In genomic region chr17:42779942-42780815, GRCh38 we compare ENCODE assay signal across 8 cellular contexts. TPM values are rescaled to one million over a fixed set of nuclear protein-coding genes. Genes with fewer than 3 reads are reported as not detected.
DNase-seq lines count a peak whose midpoint lies in the region; ATAC-seq and TF ChIP-seq lines count a peak whose summit lies in the region.

Gene WNK4 (plus strand): TSS chr17:42780610. CDS start chr17:42780699, 89 bp downstream.

- TF ChIP-seq CTCF in MCF 10A (IDR thresholded peaks at IDR 0.05; ENCODE audit: unreplicated experiment): no peak

- H3K9me3 Mint-ChIP-seq in activated naive CD8-positive, alpha-beta T cell (ENCODE audit: low read depth): no peaks in the 10 kb centered on the region
- no peaks in the 10 kb centered on the region for H3K9me3 Mint-ChIP-seq in activated naive CD8-positive, alpha-beta T cell treated with anti-CD3 and anti-CD28 coated beads, Interleukin-2, amount 50 U/mL, for 24 hours
- no peaks in the 10 kb centered on the region for H3K9me3 Mint-ChIP-seq in MCF 10A (ENCODE audit: unreplicated experiment)

- no peak for ATAC-seq in activated naive CD8-positive, alpha-beta T cell treated with anti-CD3 and anti-CD28 coated beads, Interleukin-2, amount 50 U/mL, for 24 hours
- peak; percentile 71 for ATAC-seq in left colon

- H3K36me3 ChIP-seq in urinary bladder (ENCODE audit: insufficient read depth) (no peaks in the 10 kb centered on the region), MG63 (peaks cover 28% of the 10 kb centered on the region)

- H3K27me3 Mint-ChIP-seq in activated naive CD8-positive, alpha-beta T cell: peaks cover 19% of the 10 kb centered on the region
- H3K27me3 Mint-ChIP-seq in activated naive CD8-positive, alpha-beta T cell treated with anti-CD3 and anti-CD28 coated beads, Interleukin-2, amount 50 U/mL, for 24 hours: peaks cover 45% of the 10 kb centered on the region
- no peaks in the 10 kb centered on the region for H3K27me3 Mint-ChIP-seq in MCF 10A (ENCODE audit: insufficient read depth, unreplicated experiment)

- POLR2A ChIA-PET in MCF 10A (lab: Yijun Ruan, JAX): interaction anchor here (0.7 kb wide), 1 partner anchor 43 kb away, joined by 3 read pairs; no protein-coding TSS in a partner anchor

- WGBS in urinary bladder: 4% methylated on average over 59 of the region's 59 CpGs

- peak within 1 kb of the TSS; percentile 34 for H3K4me3 ChIP-seq in urinary bladder (ENCODE audit: low read depth, low read length)
- no peak within 1 kb of the TSS for H3K4me3 ChIP-seq in MG63

- peaks cover 25% of the 10 kb centered on the region for H3K4me1 Mint-ChIP-seq in activated naive CD8-positive, alpha-beta T cell (ENCODE audit: low read depth)
- H3K4me1 Mint-ChIP-seq in activated naive CD8-positive, alpha-beta T cell treated with anti-CD3 and anti-CD28 coated beads, Interleukin-2, amount 50 U/mL, for 24 hours: peaks cover 21% of the 10 kb centered on the region
- H3K4me1 Mint-ChIP-seq in MCF 10A (ENCODE audit: insufficient read depth, unreplicated experiment): peaks cover 11% of the 10 kb centered on the region

- H3K27me3 ChIP-seq in MG63: peaks cover 15% of the 10 kb centered on the region

- peak within 1 kb of the TSS; percentile 46 for H3K4me3 Mint-ChIP-seq in activated naive CD8-positive, alpha-beta T cell
- no peak within 1 kb of the TSS for H3K4me3 Mint-ChIP-seq in activated naive CD8-positive, alpha-beta T cell treated with anti-CD3 and anti-CD28 coated beads, Interleukin-2, amount 50 U/mL, for 24 hours
- H3K4me3 Mint-ChIP-seq in MCF 10A (ENCODE audit: unreplicated experiment): no peak within 1 kb of the TSS

- DNase-seq in activated naive CD8-positive, alpha-beta T cell treated with anti-CD3 and anti-CD28 coated beads, Interleukin-2, amount 50 U/mL, for 24 hours: no peak
- no peak for DNase-seq in MCF 10A (ENCODE audit: unreplicated experiment)
- DNase-seq in left colon: peak; percentile 77 to 89
- no peak for DNase-seq in HPDE6-E6E7 (ENCODE audit: extremely low spot score)
- no peak for DNase-seq in stimulated activated CD4-positive, alpha-beta T cell treated with anti-CD3 and anti-CD28 coated beads, Interleukin-2, amount 100 ng/mL, for 48 hours
- no peak for DNase-seq in MG63

- H3K4me1 ChIP-seq in urinary bladder (ENCODE audit: insufficient read depth): peaks cover 2% of the 10 kb centered on the region

- H3K27ac Mint-ChIP-seq in activated naive CD8-positive, alpha-beta T cell: no peak within 1 kb of the TSS
- H3K27ac Mint-ChIP-seq in activated naive CD8-positive, alpha-beta T cell treated with anti-CD3 and anti-CD28 coated beads, Interleukin-2, amount 50 U/mL, for 24 hours: no peak within 1 kb of the TSS
- H3K27ac Mint-ChIP-seq in MCF 10A (ENCODE audit: low read depth, unreplicated experiment): peak within 1 kb of the TSS; percentile 28

- no TSS peak for BruUV-seq in MCF 10A (replicated peaks; lab: Mats Ljungman, UMichigan)

- no peak within 1 kb of the TSS for H3K27ac ChIP-seq in urinary bladder (ENCODE audit: low read depth)

- intact Hi-C loops in MCF 10A (cut with micrococcal nuclease): no loop called here
- intact Hi-C loops in left colon (cut with DNase I, micrococcal nuclease): no loop called here

- H3K36me3 Mint-ChIP-seq in activated naive CD8-positive, alpha-beta T cell: peaks cover 11% of the 10 kb centered on the region
- H3K36me3 Mint-ChIP-seq in activated naive CD8-positive, alpha-beta T cell treated with anti-CD3 and anti-CD28 coated beads, Interleukin-2, amount 50 U/mL, for 24 hours (ENCODE audit: low read depth): peaks cover 28% of the 10 kb centered on the region
- peaks cover 31% of the 10 kb centered on the region for H3K36me3 Mint-ChIP-seq in MCF 10A (ENCODE audit: insufficient read depth, unreplicated experiment)

- no peaks in the 10 kb centered on the region for H3K9me3 ChIP-seq in MG63

- CTCF ChIA-PET in MCF 10A (lab: Yijun Ruan, JAX): interaction anchor here (0.7 to 0.9 kb wide), 2 partner anchors 44 to 194 kb away, joined by 3 to 4 read pairs; partner anchors contain the start of gene BECN1

RNA-seq across cellular contexts. Expression of gene WNK4, which starts in this region (rescaled TPM):
- 2.3 and 5.4 TPM in 2 replicates for total RNA-seq in MCF 10A (2022)
- 10 to 100 TPM; 32.7 to 41.2 TPM for total RNA-seq in left colon
- 0.26 TPM for total RNA-seq in urinary bladder
- 0.23 TPM for polyA plus RNA-seq in urinary bladder
- not detected in 2 replicates for total RNA-seq in MG63 (2014; rRNA removed; shearing (Covaris generic); ENCODE audit: low replicate concordance)

Comparison
In these comparisons a context has a peak if more than half of its experiments do, and no peak if none do; other contexts are left out.
1. DNase-seq: peak in left colon (2 of 2); none in activated naive CD8-positive, alpha-beta T cell treated with anti-CD3 and anti-CD28 coated beads, Interleukin-2, amount 50 U/mL, for 24 hours (single experiment), MCF 10A (single experiment), HPDE6-E6E7 (single experiment), stimulated activated CD4-positive, alpha-beta T cell treated with anti-CD3 and anti-CD28 coated beads, Interleukin-2, amount 100 ng/mL, for 48 hours (0 of 2) and MG63 (single experiment).